13 cellular contexts compared by ENCODE assay signal in the genomic region with DNA sequence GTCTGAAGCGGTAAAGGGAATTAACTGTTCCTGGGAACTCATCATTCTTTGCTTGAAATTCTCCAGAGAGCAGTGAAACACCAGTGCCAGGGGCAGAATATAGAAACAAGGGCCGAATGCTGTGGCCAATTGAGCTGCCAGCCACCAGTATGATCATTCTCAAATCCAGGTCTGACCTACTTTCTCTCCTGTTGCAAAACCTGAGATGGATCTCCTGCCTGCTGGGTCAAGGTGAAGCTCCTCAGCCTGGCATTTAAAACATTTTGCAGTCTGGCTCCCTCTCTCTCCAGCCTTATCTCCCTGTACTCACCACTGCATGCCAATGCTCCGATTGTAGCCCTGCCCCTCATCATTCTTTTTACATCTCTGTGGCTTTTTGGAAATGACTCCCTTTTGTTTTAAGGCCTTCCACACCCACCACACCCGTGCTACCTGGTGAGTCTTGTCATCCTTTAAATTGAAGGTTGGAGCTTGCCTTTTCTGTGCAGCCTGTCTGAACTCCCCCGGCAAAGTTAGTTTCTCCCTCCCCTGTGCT.
DNase-seq lines count a peak whose midpoint lies in the region; ATAC-seq and TF ChIP-seq lines count a peak whose summit lies in the region.
"Had no signal": no experiment of that assay in that cellular context is flagged by ENCODE, and none has a peak within 500 bp of the region (broad histone marks: within the 10 kb centered on the region; RNA-seq: fewer than 3 reads in every experiment).

No MANE protein-coding gene starts in this region.

- H3K27ac ChIP-seq in heart left ventricle = peak overlapping the region in 6 of 12 donors; percentile 5 to 31 (median 14)
- H3K27ac ChIP-seq in psoas muscle = peak overlapping the region; percentile 56
- H3K27ac ChIP-seq: HL-60 had no signal

- POLR2A ChIA-PET in activated CD4-positive, alpha-beta T cell treated with anti-CD3 and anti-CD28 coated beads, Interleukin-2, amount 10 ng/mL, durations not matched to agents 7 days and 5 days (lab: Charles Lee) = no interaction called here

- H3K36me3 Mint-ChIP-seq in activated CD4-positive, alpha-beta T cell treated with anti-CD3 and anti-CD28 coated beads, Interleukin-2, amount 10 ng/mL, durations not matched to agents 7 days and 5 days (ENCODE audit: low read depth) = no peaks in the 10 kb centered on the region

- peaks cover 0 to 44% (median 22%) of the 10 kb centered on the region in 12 donors for H3K4me1 ChIP-seq in heart left ventricle
- H3K4me1 ChIP-seq in psoas muscle = peaks cover 34% of the 10 kb centered on the region

- H3K9me3 Mint-ChIP-seq in activated CD4-positive, alpha-beta T cell treated with anti-CD3 and anti-CD28 coated beads, Interleukin-2, amount 10 ng/mL, durations not matched to agents 7 days and 5 days = peaks cover 1% of the 10 kb centered on the region
- H3K9me3 Mint-ChIP-seq: activated T-cell treated with anti-CD3 and anti-CD28 coated beads, Interleukin-2, amount 50 U/mL, for 4 hours had no signal

- H3K4me3 ChIP-seq in heart left ventricle (no peak overlapping the region), psoas muscle (peak overlapping the region; percentile 35)

- intact Hi-C loops in heart left ventricle (cut with DNase I) (no loop called here), psoas muscle (cut with DNase I) (loop anchor here in 1 of 2 donors (5.0 kb wide), 1 partner anchor 39 kb away; no protein-coding TSS in a partner anchor)

- H3K36me3 ChIP-seq in heart left ventricle (no peaks in the 10 kb centered on the region), psoas muscle (ENCODE audit: insufficient read depth in 1 of 2, low read depth in 1 of 2) (no peaks in the 10 kb centered on the region)

- no peaks in the 10 kb centered on the region for H3K4me1 Mint-ChIP-seq in activated CD4-positive, alpha-beta T cell treated with anti-CD3 and anti-CD28 coated beads, Interleukin-2, amount 10 ng/mL, durations not matched to agents 7 days and 5 days

- CTCF ChIA-PET in activated CD4-positive, alpha-beta T cell treated with anti-CD3 and anti-CD28 coated beads, Interleukin-2, amount 10 ng/mL, durations not matched to agents 7 days and 5 days (lab: Charles Lee) = interaction anchor here (0.6 kb wide), 1 partner anchor 81 kb away, joined by 4 read pairs; no protein-coding TSS in a partner anchor

- peak; percentile 97 for DNase-seq in G401 (ENCODE audit: low spot score)
- peak; percentile 99 for DNase-seq in amniotic epithelial cell (ENCODE audit: low read depth)
- DNase-seq in heart left ventricle = no peak
- DNase-seq in psoas muscle = no peak
- DNase-seq in NCI-H1092 treated with DMSO at 0.1 percent for 48 hours (lab: John Stamatoyannopoulos, UW) = no peak
- no peak for DNase-seq in activated CD4-positive, alpha-beta T cell treated with anti-CD3 and anti-CD28 coated beads, Interleukin-2, amount 10 ng/mL, durations not matched to agents 7 days and 5 days
- DNase-seq in HCEC 1CT = no peak
- DNase-seq: activated CD4-positive, alpha-beta T cell treated with anti-CD3 and anti-CD28 coated beads for 48 hours; activated T-cell treated with anti-CD3 and anti-CD28 coated beads, Interleukin-2, amount 50 U/mL, for 4 hours; AML-193; aorta had no signal

- H3K9me3 ChIP-seq in heart left ventricle (peaks cover 0 to 7% (median 0%) of the 10 kb centered on the region in 12 donors), psoas muscle (no peaks in the 10 kb centered on the region)

- H3K27ac Mint-ChIP-seq in activated CD4-positive, alpha-beta T cell treated with anti-CD3 and anti-CD28 coated beads, Interleukin-2, amount 10 ng/mL, durations not matched to agents 7 days and 5 days = no peak overlapping the region

- ATAC-seq in heart left ventricle = peak; percentile 47 to 69 (median 57)
- ATAC-seq in psoas muscle = peak; percentile 89 to 96 (median 92)
- no peak for ATAC-seq in GM21526 (IDR thresholded peaks at IDR 0.05; ENCODE audit: low FRiP score, unreplicated experiment)
- ATAC-seq: activated T-cell treated with anti-CD3 and anti-CD28 coated beads, Interleukin-2, amount 50 U/mL, for 4 hours had no signal

- no peaks in the 10 kb centered on the region for H3K27me3 Mint-ChIP-seq in activated CD4-positive, alpha-beta T cell treated with anti-CD3 and anti-CD28 coated beads, Interleukin-2, amount 10 ng/mL, durations not matched to agents 7 days and 5 days

- no peak overlapping the region for H3K4me3 Mint-ChIP-seq in activated CD4-positive, alpha-beta T cell treated with anti-CD3 and anti-CD28 coated beads, Interleukin-2, amount 10 ng/mL, durations not matched to agents 7 days and 5 days
- H3K4me3 Mint-ChIP-seq: activated T-cell treated with anti-CD3 and anti-CD28 coated beads, Interleukin-2, amount 50 U/mL, for 4 hours had no signal

- WGBS in heart left ventricle, 4 donors = 39 to 46% (median 42%) methylated on average over 5 of the region's 5 CpGs
- WGBS in psoas muscle, 3 donors = 25 to 37% (median 27%) methylated on average over 5 of the region's 5 CpGs

- no peak for TF ChIP-seq POLR2A in heart left ventricle (IDR thresholded peaks at IDR 0.05)

- in situ Hi-C loops in G401 (cut with HindIII; ENCODE audit: low sequenced_read_pairs) = no loop called here

- TF ChIP-seq CTCF in heart left ventricle (IDR thresholded peaks at IDR 0.05) (no peak), psoas muscle (IDR thresholded peaks at IDR 0.05) (no peak)

- H3K27me3 ChIP-seq in heart left ventricle (no peaks in the 10 kb centered on the region), psoas muscle (ENCODE audit: insufficient read depth in 3 of 3, low read length in 2 of 3) (no peaks in the 10 kb centered on the region)

Comparison
In these comparisons a context has a peak if more than half of its experiments do, and no peak if none do; other contexts are left out.
1. DNase-seq: peak in G401 (single experiment) and amniotic epithelial cell (single experiment); none in heart left ventricle (0 of 5), psoas muscle (0 of 2), NCI-H1092 treated with DMSO at 0.1 percent for 48 hours (single experiment), activated CD4-positive, alpha-beta T cell treated with anti-CD3 and anti-CD28 coated beads, Interleukin-2, amount 10 ng/mL, durations not matched to agents 7 days and 5 days (single experiment) and HCEC 1CT (single experiment).